Comparison of ENCODE assay signal across 9 cellular contexts in the genomic region with DNA sequence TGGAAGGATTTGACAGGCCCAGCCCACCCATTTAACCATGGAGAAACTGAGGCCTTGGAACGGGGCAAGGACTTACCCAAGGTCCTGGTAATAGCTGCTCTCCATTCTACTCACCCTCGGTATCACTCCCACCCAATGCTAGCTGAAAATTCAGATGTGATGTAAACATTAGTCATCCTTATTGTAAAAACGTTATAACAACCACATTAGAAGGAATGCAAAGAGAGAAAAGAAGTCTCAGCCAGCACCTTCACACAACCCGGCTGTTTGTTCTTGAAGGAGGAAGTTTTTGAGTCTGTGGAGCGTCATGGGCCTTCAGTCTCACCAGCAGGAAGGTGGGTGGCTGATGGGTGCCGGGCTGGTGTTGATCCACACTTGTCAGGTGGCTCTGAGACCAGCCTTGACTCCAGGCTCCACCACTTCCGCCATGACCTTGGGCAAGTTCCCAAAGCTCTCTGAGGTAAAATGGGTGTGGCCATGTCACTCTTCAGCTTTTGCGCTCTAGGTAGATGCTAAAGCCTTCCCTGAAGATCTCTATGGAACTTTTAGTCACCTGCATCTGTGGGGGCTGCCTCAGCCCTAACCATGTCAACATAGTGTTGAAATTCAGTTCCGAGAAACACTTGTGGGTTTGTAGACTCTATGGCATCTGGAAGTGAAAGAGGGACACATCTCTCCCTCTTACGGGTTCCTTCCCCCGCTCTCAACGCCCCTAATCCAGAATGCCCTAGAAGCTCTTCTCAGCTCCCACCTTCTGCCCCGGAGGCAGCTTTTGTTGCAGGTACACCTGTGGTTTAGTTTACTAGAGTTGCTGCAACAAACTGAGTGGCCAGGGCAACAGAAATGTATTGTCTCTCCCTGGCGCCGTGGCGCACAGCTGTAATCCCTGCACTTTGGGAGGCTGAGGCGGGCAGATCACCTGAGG. TPM values are rescaled to one million over a fixed set of nuclear protein-coding genes. Genes with fewer than 3 reads are reported as not detected.
DNase-seq lines count a peak whose midpoint lies in the region; ATAC-seq and TF ChIP-seq lines count a peak whose summit lies in the region.
"Had no signal": no experiment of that assay in that cellular context is flagged by ENCODE, and none has a peak within 500 bp of the region (broad histone marks: within the 10 kb centered on the region; RNA-seq: fewer than 3 reads in every experiment).

No MANE protein-coding gene starts in this region.

- peaks cover 13% of the 10 kb centered on the region for H3K27me3 Mint-ChIP-seq in Calu3 (ENCODE audit: unreplicated experiment)
- no peaks in the 10 kb centered on the region for H3K27me3 Mint-ChIP-seq in T-helper 1 cell treated with Interleukin-12 subunit alpha and Interleukin-12 subunit beta and Interleukin-4 antibody, amounts not matched to agents 30 μg/mL and 1 μg/mL, for 36 hours (ENCODE audit: low read depth)

- peaks cover 6% of the 10 kb centered on the region for H3K36me3 Mint-ChIP-seq in Calu3 (ENCODE audit: insufficient read depth, unreplicated experiment)
- H3K36me3 Mint-ChIP-seq in T-helper 1 cell treated with Interleukin-12 subunit alpha and Interleukin-12 subunit beta and Interleukin-4 antibody, amounts not matched to agents 30 μg/mL and 1 μg/mL, for 36 hours (ENCODE audit: low read depth), result peaks cover 54% of the 10 kb centered on the region
- H3K36me3 Mint-ChIP-seq in activated naive CD4-positive, alpha-beta T cell treated with anti-CD3 and anti-CD28 coated beads, Interleukin-2, amount 50 U/mL, for 72 hours, result peaks cover 48 to 55% of the 10 kb centered on the region in 2 donors

- CTCF ChIA-PET in Calu3 (lab: Charles Lee), result interaction anchor here (1.2 kb wide), 1 partner anchor 90 kb away, joined by 3 read pairs; no protein-coding TSS in a partner anchor

- BruUV-seq in Calu3 (replicated peaks; lab: Mats Ljungman, UMichigan), result no TSS peak

- intact Hi-C loops in Calu3 (cut with micrococcal nuclease; ENCODE audit: unreplicated experiment), result no loop called here

- ATAC-seq in activated naive CD4-positive, alpha-beta T cell treated with anti-CD3 and anti-CD28 coated beads, Interleukin-2, amount 50 U/mL, for 72 hours, result peak; percentile 74 to 85
- ATAC-seq in HG03139 (IDR thresholded peaks at IDR 0.05; ENCODE audit: unreplicated experiment) (no peak), HG02884 (IDR thresholded peaks at IDR 0.05; ENCODE audit: unreplicated experiment) (no peak)

- H3K9me3 Mint-ChIP-seq in Calu3 (ENCODE audit: low read depth, unreplicated experiment), result no peaks in the 10 kb centered on the region
- H3K9me3 Mint-ChIP-seq in T-helper 1 cell treated with Interleukin-12 subunit alpha and Interleukin-12 subunit beta and Interleukin-4 antibody, amounts not matched to agents 30 μg/mL and 1 μg/mL, for 36 hours, result no peaks in the 10 kb centered on the region
- no peaks in the 10 kb centered on the region for H3K9me3 Mint-ChIP-seq in activated naive CD4-positive, alpha-beta T cell treated with anti-CD3 and anti-CD28 coated beads, Interleukin-2, amount 50 U/mL, for 72 hours

- H3K4me1 Mint-ChIP-seq in Calu3 (ENCODE audit: low read depth, unreplicated experiment), result peaks cover 15% of the 10 kb centered on the region
- peaks cover 80% of the 10 kb centered on the region for H3K4me1 Mint-ChIP-seq in T-helper 1 cell treated with Interleukin-12 subunit alpha and Interleukin-12 subunit beta and Interleukin-4 antibody, amounts not matched to agents 30 μg/mL and 1 μg/mL, for 36 hours (ENCODE audit: low read depth)

- DNase-seq in Calu3, result peak; percentile 69
- peak; percentile 84 to 95 for DNase-seq in activated naive CD4-positive, alpha-beta T cell treated with anti-CD3 and anti-CD28 coated beads, Interleukin-2, amount 50 U/mL, for 72 hours (ENCODE audit: low spot score in 2 of 2)
- DNase-seq in stimulated activated CD4-positive, alpha-beta T cell treated with anti-CD3 and anti-CD28 coated beads, Interleukin-12 subunit alpha, Interleukin-12 subunit beta, amount 100 ng/mL, for 4 hours, result peak; percentile 77
- DNase-seq in NCI-H2196 (lab: John Stamatoyannopoulos, UW; ENCODE audit: unreplicated experiment), result no peak
- no peak for DNase-seq in NCI-H187 treated with DMSO at 0.1 percent for 48 hours (lab: John Stamatoyannopoulos, UW)
- DNase-seq: DMS53 had no signal

- no peak overlapping the region for H3K4me3 Mint-ChIP-seq in Calu3 (ENCODE audit: low read depth, unreplicated experiment)
- peak overlapping the region; percentile 84 for H3K4me3 Mint-ChIP-seq in T-helper 1 cell treated with Interleukin-12 subunit alpha and Interleukin-12 subunit beta and Interleukin-4 antibody, amounts not matched to agents 30 μg/mL and 1 μg/mL, for 36 hours

- TF ChIP-seq CTCF in Calu3 (IDR thresholded peaks at IDR 0.05; ENCODE audit: unreplicated experiment), result no peak

- peak overlapping the region; percentile 54 for H3K27ac Mint-ChIP-seq in Calu3 (ENCODE audit: unreplicated experiment)
- peak overlapping the region; percentile 97 for H3K27ac Mint-ChIP-seq in T-helper 1 cell treated with Interleukin-12 subunit alpha and Interleukin-12 subunit beta and Interleukin-4 antibody, amounts not matched to agents 30 μg/mL and 1 μg/mL, for 36 hours
- peak overlapping the region; percentile 97 to 99 for H3K27ac Mint-ChIP-seq in activated naive CD4-positive, alpha-beta T cell treated with anti-CD3 and anti-CD28 coated beads, Interleukin-2, amount 50 U/mL, for 72 hours

RNA-seq across cellular contexts. Expression of a gene that starts 14.8 kb away (rescaled TPM):
- 0.26 and 0.34 TPM in 2 replicates for total RNA-seq in Calu3 (2022)
- total RNA-seq in activated naive CD4-positive, alpha-beta T cell treated with anti-CD3 and anti-CD28 coated beads, Interleukin-2, amount 50 U/mL, for 72 hours, result 100 to 1,000 TPM; 227 to 339 TPM

RNA-seq across cellular contexts. Expression of a gene that starts 34.3 kb away (rescaled TPM):
- 6.8 and 12.4 TPM in 2 replicates for total RNA-seq in Calu3 (2022)
- total RNA-seq in activated naive CD4-positive, alpha-beta T cell treated with anti-CD3 and anti-CD28 coated beads, Interleukin-2, amount 50 U/mL, for 72 hours, result 1 to 10 TPM; 5.9 to 9.0 TPM

Comparison
In these comparisons a context has a peak if more than half of its experiments do, and no peak if none do; other contexts are left out.
1. DNase-seq: peak in Calu3 (single experiment), activated naive CD4-positive, alpha-beta T cell treated with anti-CD3 and anti-CD28 coated beads, Interleukin-2, amount 50 U/mL, for 72 hours (2 of 2) and stimulated activated CD4-positive, alpha-beta T cell treated with anti-CD3 and anti-CD28 coated beads, Interleukin-12 subunit alpha, Interleukin-12 subunit beta, amount 100 ng/mL, for 4 hours (single experiment); none in NCI-H2196 (single experiment) and NCI-H187 treated with DMSO at 0.1 percent for 48 hours (single experiment).
2. ATAC-seq: peak in activated naive CD4-positive, alpha-beta T cell treated with anti-CD3 and anti-CD28 coated beads, Interleukin-2, amount 50 U/mL, for 72 hours (2 of 2); none in HG03139 (single experiment) and HG02884 (single experiment).
3. RNA of a gene that starts 14.8 kb away (total RNA-seq): 227 to 339 TPM in activated naive CD4-positive, alpha-beta T cell treated with anti-CD3 and anti-CD28 coated beads, Interleukin-2, amount 50 U/mL, for 72 hours; 0.26 to 0.34 TPM in Calu3; every median in the first group is over 100 times any median in the second.
4. Peak in every context shown above with its lines, with median percentiles within 50 percentile points of each other: H3K27ac Mint-ChIP-seq.